ENCODE assay signal across 9 cellular contexts in the genomic region with DNA sequence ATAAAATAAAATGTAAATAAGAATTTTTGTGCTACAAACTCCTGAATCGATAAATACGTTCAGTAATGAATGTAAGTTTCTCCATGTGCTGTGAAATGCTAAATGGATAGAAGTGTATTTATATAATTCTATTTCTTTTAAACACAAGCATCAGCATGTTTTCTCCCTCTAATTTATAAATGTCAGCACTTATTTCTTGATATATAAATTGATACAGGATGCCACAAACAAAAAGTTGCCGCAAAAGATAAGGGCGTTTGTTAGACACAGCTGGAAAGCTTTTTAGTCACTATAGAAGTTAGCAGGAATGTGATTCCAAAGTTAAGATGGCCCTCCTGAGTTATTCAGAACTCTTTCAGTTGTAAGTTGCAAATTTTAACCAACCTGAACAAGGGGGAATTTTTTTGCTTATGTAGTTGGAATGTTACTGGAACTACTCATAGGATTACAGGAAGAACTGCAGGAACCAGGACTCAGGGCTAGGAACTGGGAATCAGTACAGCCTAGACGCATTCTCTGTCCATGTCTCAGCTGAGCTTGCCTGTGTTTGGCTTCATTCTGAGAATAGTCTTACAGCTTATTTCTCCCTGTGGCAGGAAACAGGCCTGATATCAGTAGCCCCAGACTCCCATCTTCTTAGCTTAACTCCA.
A peak's percentile ranks its signal among the peaks of the same experiment; 100 is the strongest.
DNase-seq lines count a peak whose midpoint lies in the region; ATAC-seq and TF ChIP-seq lines count a peak whose summit lies in the region.
"Had no signal": no experiment of that assay in that cellular context is flagged by ENCODE, and none has a peak within 500 bp of the region (broad histone marks: within the 10 kb centered on the region; RNA-seq: fewer than 3 reads in every experiment).

No MANE protein-coding gene starts in this region.

- no peak overlapping the region for H3K27ac Mint-ChIP-seq in activated naive CD8-positive, alpha-beta T cell treated with anti-CD3 and anti-CD28 coated beads, Interleukin-2, amount 50 U/mL, for 24 hours

- H3K9me3 ChIP-seq in left ventricle myocardium inferior (replicated peaks), result no peaks in the 10 kb centered on the region
- H3K9me3 ChIP-seq in sigmoid colon, result no peaks in the 10 kb centered on the region

- TF ChIP-seq CTCF in left ventricle myocardium inferior (IDR thresholded peaks at IDR 0.05; ENCODE audit: borderline replicate concordance), result no peak
- TF ChIP-seq CTCF in sigmoid colon (IDR thresholded peaks at IDR 0.05), result no peak

- H3K27me3 ChIP-seq in left ventricle myocardium inferior (ENCODE audit: low read depth) (no peaks in the 10 kb centered on the region), sigmoid colon (no peaks in the 10 kb centered on the region)

- H3K36me3 Mint-ChIP-seq in activated naive CD8-positive, alpha-beta T cell treated with anti-CD3 and anti-CD28 coated beads, Interleukin-2, amount 50 U/mL, for 24 hours (ENCODE audit: low read depth), result peaks cover 2% of the 10 kb centered on the region

- TF ChIP-seq EP300 in sigmoid colon (IDR thresholded peaks at IDR 0.05), result peak in 2 of 4 donors; percentile 7 to 73

- H3K4me3 Mint-ChIP-seq in activated naive CD8-positive, alpha-beta T cell treated with anti-CD3 and anti-CD28 coated beads, Interleukin-2, amount 50 U/mL, for 24 hours, result no peak overlapping the region

- H3K4me1 ChIP-seq in left ventricle myocardium inferior (peaks cover 47% of the 10 kb centered on the region), sigmoid colon (peaks cover 0 to 65% (median 61%) of the 10 kb centered on the region in 4 donors)

- no peak overlapping the region for H3K4me3 ChIP-seq in left ventricle myocardium inferior
- H3K4me3 ChIP-seq in sigmoid colon, result no peak overlapping the region

- DNase-seq in GM03348 (ENCODE audit: low spot score) (peak; percentile 75), amniotic epithelial cell (ENCODE audit: low read depth) (peak; percentile 93), left ventricle myocardium inferior (no peak), sigmoid colon (peak; percentile 72), NCI-H1048 (lab: John Stamatoyannopoulos, UW) (no peak), UCSD-AML1 (lab: John Stamatoyannopoulos, UW; ENCODE audit: unreplicated experiment) (no peak)
- DNase-seq in stimulated activated CD4-positive, alpha-beta T cell treated with anti-CD3 and anti-CD28 coated beads, Interleukin-15, amount 100 ng/mL, for 24 hours, result no peak
- no peak for DNase-seq in activated naive CD8-positive, alpha-beta T cell treated with anti-CD3 and anti-CD28 coated beads, Interleukin-2, amount 50 U/mL, for 24 hours

- WGBS in sigmoid colon, 2 donors, result 56 to 75% methylated on average over 5 of the region's 5 CpGs

- no peaks in the 10 kb centered on the region for H3K9me3 Mint-ChIP-seq in activated naive CD8-positive, alpha-beta T cell treated with anti-CD3 and anti-CD28 coated beads, Interleukin-2, amount 50 U/mL, for 24 hours

- intact Hi-C loops in left ventricle myocardium inferior (cut with micrococcal nuclease), result no loop called here
- intact Hi-C loops in sigmoid colon (cut with DNase I), result no loop called here

- H3K36me3 ChIP-seq in left ventricle myocardium inferior (no peaks in the 10 kb centered on the region), sigmoid colon (no peaks in the 10 kb centered on the region)

- no peak for ATAC-seq in activated naive CD8-positive, alpha-beta T cell treated with anti-CD3 and anti-CD28 coated beads, Interleukin-2, amount 50 U/mL, for 24 hours

- no peak for TF ChIP-seq POLR2A in sigmoid colon (IDR thresholded peaks at IDR 0.05)

- H3K27ac ChIP-seq in left ventricle myocardium inferior (replicated peaks) (peak overlapping the region; percentile 50), sigmoid colon (peak overlapping the region; percentile 70 to 91 (median 81))
- H3K27ac ChIP-seq: KMS-11 had no signal

- H3K27me3 Mint-ChIP-seq in activated naive CD8-positive, alpha-beta T cell treated with anti-CD3 and anti-CD28 coated beads, Interleukin-2, amount 50 U/mL, for 24 hours, result no peaks in the 10 kb centered on the region

- H3K4me1 Mint-ChIP-seq in activated naive CD8-positive, alpha-beta T cell treated with anti-CD3 and anti-CD28 coated beads, Interleukin-2, amount 50 U/mL, for 24 hours, result peaks cover 3% of the 10 kb centered on the region

Comparison
In these comparisons a context has a peak if more than half of its experiments do, and no peak if none do; other contexts are left out.
1. DNase-seq: peak in GM03348 (single experiment), amniotic epithelial cell (single experiment) and sigmoid colon (single experiment); none in left ventricle myocardium inferior (single experiment), stimulated activated CD4-positive, alpha-beta T cell treated with anti-CD3 and anti-CD28 coated beads, Interleukin-15, amount 100 ng/mL, for 24 hours (single experiment), NCI-H1048 (single experiment), UCSD-AML1 (single experiment) and activated naive CD8-positive, alpha-beta T cell treated with anti-CD3 and anti-CD28 coated beads, Interleukin-2, amount 50 U/mL, for 24 hours (single experiment).